7 cellular contexts compared by ENCODE assay signal in the genomic region with DNA sequence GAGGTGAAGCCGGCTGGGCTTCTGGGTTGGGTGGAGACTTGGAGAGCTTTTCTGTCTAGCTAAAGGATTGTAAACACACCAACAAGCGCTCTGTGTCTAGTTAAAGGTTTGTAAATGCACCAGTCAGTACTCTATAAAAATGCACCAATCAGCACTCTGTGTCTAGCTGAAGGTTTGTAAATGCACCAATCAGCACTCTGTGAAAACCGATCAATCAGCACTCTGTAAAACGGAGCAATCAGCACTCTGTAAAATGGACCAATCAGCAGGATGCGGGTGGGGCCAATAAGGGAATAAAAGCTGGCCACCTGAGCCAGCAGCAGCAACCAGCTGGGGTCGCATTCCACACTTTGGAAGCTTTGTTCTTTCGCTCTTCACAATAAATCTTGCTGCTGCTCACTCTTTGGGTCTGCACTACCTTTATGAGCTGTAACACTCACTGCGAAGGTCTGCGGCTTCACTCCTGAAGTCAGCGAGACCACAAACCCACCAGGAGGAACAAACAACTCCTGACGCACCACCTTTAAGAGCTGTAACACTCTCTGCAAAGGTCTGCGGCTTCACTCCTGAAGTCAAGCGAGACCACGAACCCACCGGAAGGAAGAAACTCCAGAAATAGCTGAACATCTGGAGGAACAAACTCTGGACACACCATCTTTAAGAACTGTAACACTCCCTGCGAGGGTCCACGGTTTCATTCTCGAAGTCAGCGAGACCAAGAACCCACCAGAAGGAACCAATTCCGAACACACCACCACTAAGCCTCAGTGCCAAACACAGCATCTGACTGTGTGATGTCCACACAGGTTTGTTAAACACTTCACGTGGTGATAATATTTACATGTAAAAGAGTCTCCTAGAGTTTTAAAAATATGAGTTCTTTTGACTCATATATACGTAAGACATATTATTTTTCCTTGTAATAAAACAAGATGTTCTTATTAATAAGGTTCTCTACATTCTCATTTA.
DNase-seq lines count a peak whose midpoint lies in the region; ATAC-seq and TF ChIP-seq lines count a peak whose summit lies in the region.
"Not testable (repeated sequence)": the region's sequence is repeated elsewhere in the genome, so short reads cannot be mapped to it uniquely, and the experiment has no call there.

No MANE protein-coding gene starts in this region.

- H4K20me1 ChIP-seq in OCI-LY7 (ENCODE audit: insufficient read depth, low read length), result not testable (repeated sequence)

- not testable (repeated sequence) for H3K4me3 Mint-ChIP-seq in activated CD4-positive, alpha-beta memory T cell treated with anti-CD3 and anti-CD28 coated beads, Interleukin-2, amount 10 ng/mL, durations not matched to agents 7 days and 5 days; activated naive CD8-positive, alpha-beta T cell treated with anti-CD3 and anti-CD28 coated beads for 36 hours
- peak overlapping the region; percentile 47 for H3K4me3 Mint-ChIP-seq in natural killer cell

- H3K27me3 Mint-ChIP-seq in activated CD4-positive, alpha-beta memory T cell treated with anti-CD3 and anti-CD28 coated beads, Interleukin-2, amount 10 ng/mL, durations not matched to agents 7 days and 5 days; activated naive CD8-positive, alpha-beta T cell treated with anti-CD3 and anti-CD28 coated beads for 36 hours; natural killer cell (ENCODE audit: low read depth in 2 of 2): not testable (repeated sequence)

- H3K9me3 Mint-ChIP-seq in activated CD4-positive, alpha-beta memory T cell treated with anti-CD3 and anti-CD28 coated beads, Interleukin-2, amount 10 ng/mL, durations not matched to agents 7 days and 5 days; activated naive CD8-positive, alpha-beta T cell treated with anti-CD3 and anti-CD28 coated beads for 36 hours; natural killer cell: not testable (repeated sequence)

- H3K36me3 ChIP-seq in OCI-LY7 (ENCODE audit: insufficient read depth, low read length), result not testable (repeated sequence)

- not testable (repeated sequence) for H3K9me2 ChIP-seq in OCI-LY7 (ENCODE audit: insufficient read depth, low read length)

- not testable (repeated sequence) for H3K27ac ChIP-seq in OCI-LY7 (ENCODE audit: low read depth, low read length, poor library complexity, severe bottlenecking)

- POLR2A ChIA-PET in OCI-LY7 (lab: Charles Lee), result interaction anchor here (0.6 to 1.1 kb wide), 3 partner anchors 13 to 144 kb away, joined by 3 to 4 read pairs (median 4); no protein-coding TSS in a partner anchor
- POLR2A ChIA-PET in activated CD4-positive, alpha-beta memory T cell treated with anti-CD3 and anti-CD28 coated beads, Interleukin-2, amount 10 ng/mL, durations not matched to agents 7 days and 5 days (lab: Charles Lee), result not testable (repeated sequence)

- peak; percentile 61 for DNase-seq in OCI-LY7 (ENCODE audit: low spot score)
- peak; percentile 16 for DNase-seq in activated CD4-positive, alpha-beta memory T cell treated with anti-CD3 and anti-CD28 coated beads, Interleukin-2, amount 10 ng/mL, durations not matched to agents 7 days and 5 days
- peak; percentile 21 for DNase-seq in activated naive CD8-positive, alpha-beta T cell treated with anti-CD3 and anti-CD28 coated beads for 36 hours
- not testable (repeated sequence) for DNase-seq in natural killer cell

- CTCF ChIA-PET in OCI-LY7 (lab: Charles Lee; ENCODE audit: unreplicated experiment), result interaction anchor here (0.6 kb wide), 1 partner anchor 155 kb away, joined by 3 read pairs; no protein-coding TSS in a partner anchor
- CTCF ChIA-PET in activated CD4-positive, alpha-beta memory T cell treated with anti-CD3 and anti-CD28 coated beads, Interleukin-2, amount 10 ng/mL, durations not matched to agents 7 days and 5 days (lab: Charles Lee), result interaction anchor here (0.5 to 0.6 kb wide), 2 partner anchors 66 to 433 kb away, joined by 3 read pairs; no protein-coding TSS in a partner anchor

- H3K9me3 ChIP-seq in OCI-LY7 (ENCODE audit: low read length), result not testable (repeated sequence)

- H3K36me3 Mint-ChIP-seq in activated CD4-positive, alpha-beta memory T cell treated with anti-CD3 and anti-CD28 coated beads, Interleukin-2, amount 10 ng/mL, durations not matched to agents 7 days and 5 days (ENCODE audit: low read depth); activated naive CD8-positive, alpha-beta T cell treated with anti-CD3 and anti-CD28 coated beads for 36 hours; natural killer cell: not testable (repeated sequence)

- peaks cover 17% of the 10 kb centered on the region for H3K4me1 ChIP-seq in OCI-LY7 (ENCODE audit: insufficient read depth, low read length, poor library complexity, severe bottlenecking)

- BruUV-seq in OCI-LY7 (replicated peaks; lab: Mats Ljungman, UMichigan), result not testable (repeated sequence)

- not testable (repeated sequence) for H3K79me2 ChIP-seq in OCI-LY7 (ENCODE audit: insufficient read depth, low read depth, low read length)

- not testable (repeated sequence) for TF ChIP-seq CTCF in OCI-LY7 (conservative IDR thresholded peaks at IDR 0.05; ENCODE audit: low read length); natural killer cell (IDR thresholded peaks at IDR 0.05)

- peak overlapping the region; percentile 31; the same call in 1 of the 2 replicates for H2AFZ ChIP-seq in OCI-LY7 (ENCODE audit: low read length)

- H3K4me1 Mint-ChIP-seq in activated CD4-positive, alpha-beta memory T cell treated with anti-CD3 and anti-CD28 coated beads, Interleukin-2, amount 10 ng/mL, durations not matched to agents 7 days and 5 days, result not testable (repeated sequence)
- peaks cover 10% of the 10 kb centered on the region for H3K4me1 Mint-ChIP-seq in activated naive CD8-positive, alpha-beta T cell treated with anti-CD3 and anti-CD28 coated beads for 36 hours
- H3K4me1 Mint-ChIP-seq in natural killer cell, result peaks cover 0 to 11% of the 10 kb centered on the region in 2 donors

- intact Hi-C loops in OCI-LY7 (cut with micrococcal nuclease; ENCODE audit: unreplicated experiment), result loop anchor here (5.0 kb wide), 1 partner anchor 523 kb away; the partner anchor contains the start of gene BBX
- intact Hi-C loops in natural killer cell (cut with micrococcal nuclease), result not testable (repeated sequence)

- ATAC-seq in GM18498 (IDR thresholded peaks at IDR 0.05; ENCODE audit: unreplicated experiment) (peak; percentile 60), GM21576 (IDR thresholded peaks at IDR 0.05; ENCODE audit: unreplicated experiment) (peak; percentile 63), HG03354 (IDR thresholded peaks at IDR 0.05; ENCODE audit: poor library complexity, severe bottlenecking, unreplicated experiment) (peak; percentile 68), natural killer cell (peak in 1 of 3 donors; percentile 43)

- not testable (repeated sequence) for H3K27ac Mint-ChIP-seq in activated CD4-positive, alpha-beta memory T cell treated with anti-CD3 and anti-CD28 coated beads, Interleukin-2, amount 10 ng/mL, durations not matched to agents 7 days and 5 days; activated naive CD8-positive, alpha-beta T cell treated with anti-CD3 and anti-CD28 coated beads for 36 hours; natural killer cell

- peak overlapping the region; percentile 61 for H3K4me2 ChIP-seq in OCI-LY7 (ENCODE audit: low read length)

- H3K4me3 ChIP-seq in OCI-LY7 (ENCODE audit: low read depth, low read length, poor library complexity, severe bottlenecking), result peak overlapping the region; percentile 34
